In genomic region chr11:120214581-120214980, GRCh38 we compare ENCODE assay signal across 20 cellular contexts. TPM values are rescaled to one million over a fixed set of nuclear protein-coding genes. Genes with fewer than 3 reads are reported as not detected.
DNase-seq lines count a peak whose midpoint lies in the region; TF ChIP-seq lines count a peak whose summit lies in the region.
"Had no signal": no experiment of that assay in that cellular context is flagged by ENCODE, and none has a peak within 500 bp of the region (broad histone marks: within the 10 kb centered on the region; RNA-seq: fewer than 3 reads in every experiment).

No MANE protein-coding gene starts in this region.

- TF ChIP-seq POLR2A in NB4 (IDR thresholded peaks at IDR 0.05; ENCODE audit: extremely low read depth, insufficient read length): no peak
- TF ChIP-seq POLR2A in thyroid gland (IDR thresholded peaks at IDR 0.05): no peak

- H3K27ac Mint-ChIP-seq in nephron progenitor cell (no peak overlapping the region), type B pancreatic cell (no peak overlapping the region), immature natural killer cell (no peak overlapping the region)

- TF ChIP-seq CTCF in NB4 (IDR thresholded peaks at IDR 0.05; ENCODE audit: low read depth, low read length): no peak
- TF ChIP-seq CTCF in nephron progenitor cell (IDR thresholded peaks at IDR 0.05): no peak
- no peak for TF ChIP-seq CTCF in type B pancreatic cell (conservative IDR thresholded peaks at IDR 0.05)
- no peak for TF ChIP-seq CTCF in thyroid gland (IDR thresholded peaks at IDR 0.05)

- 84 to 88% methylated on average over 5 to 7 of the region's 7 CpGs for WGBS in thyroid gland, 2 donors

- DNase-seq in NB4 (ENCODE audit: low read depth) (no peak), adipocyte (ENCODE audit: low read depth) (no peak), nephron progenitor cell (no peak), type B pancreatic cell (ENCODE audit: extremely low spot score, unreplicated experiment) (no peak), immature natural killer cell (no peak), ecto neural progenitor cell (ENCODE audit: low spot score) (no peak), thyroid gland (no peak)
- DNase-seq: ACHN, DMS79 treated with DMSO at 0.1 percent for 48 hours, GOT3, KG1, MV-4-11, NCI-H1417, NCI-H187, NCI-H226, NCI-H524, NCI-H82, RPMI8226, SIG-M5 had no signal

- H3K27ac ChIP-seq in thyroid gland: no peak overlapping the region
- H3K27ac ChIP-seq: C4-2B had no signal

- H3K9me3 Mint-ChIP-seq in nephron progenitor cell: no peaks in the 10 kb centered on the region
- H3K9me3 Mint-ChIP-seq in type B pancreatic cell: no peaks in the 10 kb centered on the region
- H3K9me3 Mint-ChIP-seq in immature natural killer cell: peaks cover 0 to 2% (median 0%) of the 10 kb centered on the region in 6 donors

- peaks cover 12% of the 10 kb centered on the region for H3K36me3 ChIP-seq in adipocyte (ENCODE audit: control insufficient read depth, insufficient read depth, low read length, severe bottlenecking)
- H3K36me3 ChIP-seq in thyroid gland: no peaks in the 10 kb centered on the region

- intact Hi-C loops in thyroid gland (cut with DNase I): no loop called here

- H3K36me3 Mint-ChIP-seq in nephron progenitor cell (ENCODE audit: low read depth): peaks cover 6% of the 10 kb centered on the region
- no peaks in the 10 kb centered on the region for H3K36me3 Mint-ChIP-seq in type B pancreatic cell
- no peaks in the 10 kb centered on the region for H3K36me3 Mint-ChIP-seq in immature natural killer cell

- H3K27me3 Mint-ChIP-seq in nephron progenitor cell (ENCODE audit: low read depth, poor library complexity): peaks cover 54% of the 10 kb centered on the region
- H3K27me3 Mint-ChIP-seq in type B pancreatic cell: peaks cover 33% of the 10 kb centered on the region
- peaks cover 4 to 5% (median 4%) of the 10 kb centered on the region in 3 donors for H3K27me3 Mint-ChIP-seq in immature natural killer cell (ENCODE audit: low read depth in 3 of 3)

- H3K4me1 Mint-ChIP-seq in nephron progenitor cell (peaks cover 81% of the 10 kb centered on the region), type B pancreatic cell (ENCODE audit: unreplicated experiment) (peaks cover 44% of the 10 kb centered on the region), immature natural killer cell (peaks cover 13 to 15% of the 10 kb centered on the region in 2 donors)

- H3K4me3 Mint-ChIP-seq in nephron progenitor cell (peak overlapping the region; percentile 51), type B pancreatic cell (peak overlapping the region; percentile 53), immature natural killer cell (no peak overlapping the region)

- no peaks in the 10 kb centered on the region for H3K9me3 ChIP-seq in adipocyte (ENCODE audit: control insufficient read depth, low read length)
- H3K9me3 ChIP-seq in thyroid gland: no peaks in the 10 kb centered on the region

- peaks cover 76% of the 10 kb centered on the region for H3K4me1 ChIP-seq in adipocyte (ENCODE audit: control insufficient read depth, insufficient read depth, low read length)
- H3K4me1 ChIP-seq in thyroid gland: peaks cover 11 to 54% of the 10 kb centered on the region in 2 donors

- H3K27me3 ChIP-seq in adipocyte (replicated peaks; ENCODE audit: control insufficient read depth, insufficient read depth, low read length): no peaks in the 10 kb centered on the region
- H3K27me3 ChIP-seq in thyroid gland: no peaks in the 10 kb centered on the region

- H3K9ac ChIP-seq in adipocyte (ENCODE audit: low read length): peak overlapping the region; percentile 98

- peak overlapping the region; percentile 96 for H3K4me3 ChIP-seq in NB4 (ENCODE audit: low read depth, low read length)
- peak overlapping the region; percentile 3 for H3K4me3 ChIP-seq in adipocyte (ENCODE audit: low read length)
- no peak overlapping the region for H3K4me3 ChIP-seq in thyroid gland (replicated peaks in 1 of 3)

RNA-seq across cellular contexts. Expression of gene OAF, which starts 3.7 kb away (rescaled TPM):
- total RNA-seq in type B pancreatic cell (ENCODE audit: low replicate concordance): 17.1 and 67.5 TPM in 2 replicates
- 1 to 10 TPM; 1.9 to 2.5 (median 2.4) TPM for polyA plus RNA-seq in immature natural killer cell
- total RNA-seq in thyroid gland: 10 to 100 TPM; 31.7 to 77.1 (median 36.2) TPM

RNA-seq across cellular contexts. Expression of gene POU2F3, which starts 25.4 kb away (rescaled TPM):
- total RNA-seq in type B pancreatic cell (ENCODE audit: low replicate concordance) (1.4 and 4.3 TPM in 2 replicates), thyroid gland (1 to 10 TPM; 1.2 to 2.3 (median 1.8) TPM)
- polyA plus RNA-seq in immature natural killer cell: not detected

Comparison
In these comparisons a context has a peak if more than half of its experiments do, and no peak if none do; other contexts are left out.
1. H3K4me3 ChIP-seq: peak in NB4 (single experiment) and adipocyte (single experiment); none in thyroid gland (0 of 3).
2. H3K4me3 Mint-ChIP-seq: peak in nephron progenitor cell (single experiment) and type B pancreatic cell (single experiment); none in immature natural killer cell (0 of 5).